Comparison of ENCODE assay signal across 8 cellular contexts in genomic region chr9:137618105-137619067, GRCh38. TPM values are rescaled to one million over a fixed set of nuclear protein-coding genes. Genes with fewer than 3 reads are reported as not detected.
DNase-seq lines count a peak whose midpoint lies in the region; ATAC-seq, FAIRE-seq and TF ChIP-seq lines count a peak whose summit lies in the region.

EHMT1 (plus strand) TSS chr9:137619005; CDS start chr9:137619029, 24 bp downstream.

- H3K4ac ChIP-seq in H1 (replicated peaks; ENCODE audit: insufficient read length, low read depth, low read length): peak within 1 kb of the TSS; percentile 85

- H3K23me2 ChIP-seq in H1 (ENCODE audit: low read depth, low read length): peaks cover 4% of the 10 kb centered on the region; the same call in 1 of the 2 replicates

- peak within 1 kb of the TSS; percentile 82 for H3K56ac ChIP-seq in H1 (replicated peaks; ENCODE audit: insufficient read length, low read depth, low read length)

- no peak for FAIRE-seq in H1 (lab: Jason Lieb, UNC)

- peak within 1 kb of the TSS; percentile 87 for H3K18ac ChIP-seq in H1 (ENCODE audit: extremely low read depth, low read length)

- H4K8ac ChIP-seq in H1 (ENCODE audit: extremely low read depth, insufficient read depth, low read length): peak within 1 kb of the TSS; percentile 93; the same call in 1 of the 2 replicates

- DNase-seq in CD1c-positive myeloid dendritic cell (ENCODE audit: extremely low spot score) (peak; percentile 97), H1 (ENCODE audit: low read depth in 1 of 2, low spot score in 2 of 2) (peak; percentile 46 to 95), mesenteric fat pad (ENCODE audit: low spot score) (peak; percentile 96)
- DNase-seq in NK-92 treated with Interleukin-12 subunit alpha and Interleukin-12 subunit beta, amount 100 ng/mL, for 24 hours (lab: John Stamatoyannopoulos, UW): peak; percentile 69
- DNase-seq in activated CD8-positive, alpha-beta memory T cell treated with anti-CD3 and anti-CD28 coated beads for 4 hours (ENCODE audit: low read depth in 2 of 2): peak; percentile 76 to 79
- DNase-seq in stimulated activated CD8-positive, alpha-beta memory T cell treated with anti-CD3 and anti-CD28 coated beads, Interleukin-15, amount 100 ng/mL, for 1 hour (ENCODE audit: low read depth): peak; percentile 78

- H2BK5ac ChIP-seq in H1 (ENCODE audit: low read depth, low read length): peak within 1 kb of the TSS; percentile 80; the same call in 1 of the 2 replicates

- 0 out of 2 replicates have a peak within 1 kb of the TSS, but pooled peaks have one; percentile 71 for H2BK12ac ChIP-seq in H1 (ENCODE audit: low read depth, low read length)

- no peak within 1 kb of the TSS for H2BK20ac ChIP-seq in H1 (ENCODE audit: low read length)

- peak; percentile 75 for ATAC-seq in GM19397 (IDR thresholded peaks at IDR 0.05; ENCODE audit: unreplicated experiment)
- peak; percentile 57 for ATAC-seq in HG03571 (IDR thresholded peaks at IDR 0.05; ENCODE audit: unreplicated experiment)

- CTCF ChIA-PET in H1 (lab: Charles Lee; ENCODE audit: partially characterized antibody): interaction anchor here (1.0 to 2.8 kb wide), 5 partner anchors 10 to 77 kb away, joined by 4 to 15 read pairs (median 6); no protein-coding TSS in a partner anchor

- WGBS in H1 (ENCODE audit: extremely low coverage in 1 of 2, insufficient coverage in 1 of 2, insufficient read length in 1 of 2, insufficient replicate concordance in 2 of 2, low coverage in 1 of 2, low lambda C conversion rate in 2 of 2, missing lambda C conversion rate in 1 of 2), 2 experiments: 2% methylated on average over 71 of the region's 94 CpGs; no CpG with 5 or more reads in 1 of the 2 experiments

- no peak within 1 kb of the TSS for H2AFZ ChIP-seq in H1 (ENCODE audit: low read length)

- peak within 1 kb of the TSS; percentile 57 for H3K14ac ChIP-seq in H1 (ENCODE audit: insufficient read length)

- peaks cover 11% of the 10 kb centered on the region for H3K79me1 ChIP-seq in H1 (ENCODE audit: low read depth, low read length)

- peak within 1 kb of the TSS; percentile 91 to 97 for H3K4me2 ChIP-seq in H1 (ENCODE audit: insufficient read depth in 1 of 2, low read depth in 2 of 2, low read length in 2 of 2)

- no peak for TF ChIP-seq RAD21 in H1 (IDR thresholded peaks at IDR 0.05 in 1 of 2, conservative IDR thresholded peaks at IDR 0.05 in 1 of 2; ENCODE audit: low read depth in 2 of 2, low read length in 2 of 2)

- H2BK120ac ChIP-seq in H1 (replicated peaks; ENCODE audit: low read depth, low read length): no peak within 1 kb of the TSS

- H3K9me3 ChIP-seq in H1 (ENCODE audit: insufficient read depth in 2 of 2, low read depth in 1 of 2, low read length in 1 of 2): no peaks in the 10 kb centered on the region

- H4K20me1 ChIP-seq in H1 (replicated peaks in 1 of 2; ENCODE audit: control insufficient read depth in 1 of 2, insufficient read depth in 2 of 2, low read length in 2 of 2): peaks cover 4 to 27% of the 10 kb centered on the region in 2 experiments

- no peak for TF ChIP-seq EP300 in H1 (IDR thresholded peaks at IDR 0.05; ENCODE audit: borderline replicate concordance in 1 of 2, low read depth in 2 of 2, low read length in 2 of 2)

- no peak within 1 kb of the TSS for H3K23ac ChIP-seq in H1 (ENCODE audit: insufficient read length)

- H3K27ac ChIP-seq in H1 (ENCODE audit: low read depth, low read length): peak within 1 kb of the TSS; percentile 84

- TF ChIP-seq POLR2A in H1 (IDR thresholded peaks at IDR 0.05; ENCODE audit: control extremely low read depth in 1 of 2, low read depth in 2 of 2, low read length in 2 of 2): no peak; a peak in 2 of 3 replicates

- H3K9ac ChIP-seq in H1 (replicated peaks in 1 of 4; ENCODE audit: extremely low read depth in 1 of 4, low read depth in 3 of 4, low read length in 3 of 4): peak within 1 kb of the TSS; percentile 91 to 96 (median 94)

- peak within 1 kb of the TSS; percentile 63 for H4K5ac ChIP-seq in H1 (ENCODE audit: insufficient read length, low read depth, low read length)

- POLR2A ChIA-PET in H1 (lab: Charles Lee; ENCODE audit: partially characterized antibody): interaction anchor here (0.6 to 3.5 kb wide), 24 partner anchors 9 to 171 kb away, joined by 3 to 25 read pairs (median 5); partner anchors contain the start of genes ARRDC1, DPH7, PNPLA7 and ZMYND19

- peak within 1 kb of the TSS; percentile 32; the same call in 1 of the 2 replicates for H2AK5ac ChIP-seq in H1 (ENCODE audit: low read depth, low read length)

- peak within 1 kb of the TSS; percentile 83 to 99 (median 92) for H3K4me3 ChIP-seq in H1 (ENCODE audit: extremely low read depth in 1 of 4, insufficient read depth in 2 of 4, low read depth in 3 of 4, low read length in 4 of 4)

- H3K4me1 ChIP-seq in H1 (replicated peaks in 1 of 4; ENCODE audit: control insufficient read depth in 3 of 4, insufficient read depth in 4 of 4, low read length in 3 of 4): peaks cover 0 to 9% (median 5%) of the 10 kb centered on the region in 4 experiments; a peak in 5 of 7 replicates

- no peak for TF ChIP-seq CTCF in H1 (IDR thresholded peaks at IDR 0.05; ENCODE audit: control extremely low read depth in 1 of 3, insufficient read depth in 1 of 3, low read depth in 1 of 3, low read length in 3 of 3)

- no peaks in the 10 kb centered on the region for H3K27me3 ChIP-seq in H1 (replicated peaks in 1 of 4; ENCODE audit: control insufficient read depth in 3 of 4, extremely low read depth in 1 of 4, insufficient read depth in 3 of 4, low read length in 3 of 4)

- no peak within 1 kb of the TSS; the same call in 1 of the 2 replicates for H2BK15ac ChIP-seq in H1 (ENCODE audit: low read length)

- peaks cover 35 to 57% of the 10 kb centered on the region in 2 experiments for H3K79me2 ChIP-seq in H1 (ENCODE audit: control insufficient read depth in 1 of 2, insufficient read depth in 2 of 2, low read length in 2 of 2)

- peaks cover 5 to 25% (median 11%) of the 10 kb centered on the region in 4 experiments; a peak in 6 of 8 replicates for H3K36me3 ChIP-seq in H1 (ENCODE audit: control insufficient read depth in 2 of 4, insufficient read depth in 4 of 4, low read length in 3 of 4)

- H4K91ac ChIP-seq in H1 (replicated peaks; ENCODE audit: insufficient read length, low read length): peak within 1 kb of the TSS; percentile 75

TF ChIP-seq in H1, 55 proteins besides CTCF, POLR2A, EP300 and RAD21 (continues in another document):
- TF ChIP-seq TAF1 (IDR thresholded peaks at IDR 0.05; ENCODE audit: low read depth, low read length) (peak; percentile 73; the same call in 1 of the 2 replicates), EGR1 (IDR thresholded peaks at IDR 0.05; ENCODE audit: borderline replicate concordance, low read depth, low read length) (no peak), KDM4A (IDR thresholded peaks at IDR 0.05; ENCODE audit: low read depth, low read length, severe bottlenecking) (peak; percentile 56), BACH1 (IDR thresholded peaks at IDR 0.05; ENCODE audit: low read length) (no peak), TCF12 (IDR thresholded peaks at IDR 0.05; ENCODE audit: low read depth, low read length) (no peak), JUN (IDR thresholded peaks at IDR 0.05; ENCODE audit: low read depth, low read length) (no peak), SIX5 (IDR thresholded peaks at IDR 0.05; ENCODE audit: low read depth, low read length) (no peak), TBP (IDR thresholded peaks at IDR 0.05; ENCODE audit: low read depth, low read length) (peak; percentile 51; the same call in 1 of the 2 replicates), CHD2 (IDR thresholded peaks at IDR 0.05; ENCODE audit: low read length) (no peak; the same call in 1 of the 2 replicates), MAFK (IDR thresholded peaks at IDR 0.05; ENCODE audit: low read depth, low read length) (no peak), ATF2 (IDR thresholded peaks at IDR 0.05; ENCODE audit: low read length) (no peak; the same call in 1 of the 2 replicates), CHD1 (IDR thresholded peaks at IDR 0.05; ENCODE audit: low read depth, low read length) (no peak), NANOG (IDR thresholded peaks at IDR 0.05; ENCODE audit: insufficient read depth, low read depth, low read length, poor library complexity, severe bottlenecking) (no peak), ZNF274 (IDR thresholded peaks at IDR 0.05; ENCODE audit: borderline replicate concordance, extremely low read depth, low read length) (no peak), HDAC6 (IDR thresholded peaks at IDR 0.05; ENCODE audit: low read depth, low read length) (no peak), CTBP2 (IDR thresholded peaks at IDR 0.05; ENCODE audit: borderline replicate concordance, insufficient read depth, insufficient read length, low read length) (no peak), TAF7 (optimal IDR thresholded peaks at IDR 0.05; ENCODE audit: borderline replicate concordance, low read depth, low read length) (peak; percentile 40), JUND (IDR thresholded peaks at IDR 0.05; ENCODE audit: low read length) (no peak), ATF3 (IDR thresholded peaks at IDR 0.05; ENCODE audit: insufficient read depth, low read depth, low read length) (no peak; the same call in 1 of the 2 replicates)

RNA-seq across cellular contexts. Expression of gene EHMT1, which starts in this region (rescaled TPM):
- total RNA-seq in H1 (2021; fragmentation: NEBNext Ultra II Directional; extraction: Animal tissue kit (Norgen Biotek cat#: 25700)): 163 and 171 TPM in 2 replicates
- polyA plus RNA-seq in H1 (2011; rRNA removed): 95.7 and 143 TPM in 2 replicates
- 96.0 TPM for polyA plus RNA-seq in H1 (2011; cell fraction: cytosol; rRNA removed)
- polyA plus RNA-seq in H1 (2011; cell fraction: nucleus; rRNA removed): 204 TPM
- 66.4 to 99.9 TPM (median 90.6 TPM) in 4 replicates for polyA plus RNA-seq in H1 (2012, experiment 1 of 2)
- 56.9 TPM for polyA plus RNA-seq in H1 (2012, experiment 2 of 2)
- polyA plus RNA-seq in H1 (2013, experiment 1 of 2): 68.1 TPM
- 62.4 TPM for polyA plus RNA-seq in H1 (2013, experiment 2 of 2)
- polyA minus RNA-seq in H1 (2011; rRNA and poly(A)+ RNA removed): 101 and 107 TPM in 2 replicates
- 93.4 TPM for polyA minus RNA-seq in H1 (2011; cell fraction: cytosol; rRNA and poly(A)+ RNA removed)
- polyA minus RNA-seq in H1 (2011; cell fraction: nucleus; rRNA and poly(A)+ RNA removed): 95.4 TPM
- total RNA-seq in mesenteric fat pad: 95.3 TPM

Comparison
In these comparisons a context has a peak if more than half of its experiments do, and no peak if none do; other contexts are left out.
1. Peak in every context shown above with its lines: DNase-seq, ATAC-seq, H3K4me3 ChIP-seq and H3K27ac ChIP-seq.